29 cellular contexts compared by ENCODE assay signal in genomic region chr6:599946-600448, GRCh38.
"Had no signal": no experiment of that assay in that cellular context is flagged by ENCODE, and none has a peak within 500 bp of the region (broad histone marks: within the 10 kb centered on the region; RNA-seq: fewer than 3 reads in every experiment).

No MANE protein-coding gene starts in this region.

- H3K27me3 Mint-ChIP-seq: activated CD4-positive, alpha-beta memory T cell treated with anti-CD3 and anti-CD28 coated beads, Interleukin-2, amount 10 ng/mL, durations not matched to agents 7 days and 5 days; activated CD4-positive, alpha-beta T cell treated with anti-CD3 and anti-CD28 coated beads for 36 hours; activated CD4-positive, alpha-beta T cell treated with anti-CD3 and anti-CD28 coated beads, Interleukin-2, amount 10 ng/mL, durations not matched to agents 24 days and 14 days; activated naive CD8-positive, alpha-beta T cell; activated T-cell treated with anti-CD3 and anti-CD28 coated beads, Interleukin-2, amount 50 U/mL, for 24 hours; activated T-helper 17 cell treated with anti-CD3 and anti-CD28 coated beads, Interleukin-2, amount 50 U/mL, for 72 hours; central memory CD8-positive, alpha-beta T cell; effector memory CD8-positive, alpha-beta T cell had no signal

- H3K27me3 ChIP-seq: brain microvascular endothelial cell, esophagus squamous epithelium had no signal

- H3K4me1 ChIP-seq: esophagus squamous epithelium had no signal

- H3K27ac ChIP-seq: brain microvascular endothelial cell, epithelial cell of prostate, esophagus squamous epithelium had no signal

- DNase-seq: activated CD4-positive, alpha-beta memory T cell treated with anti-CD3 and anti-CD28 coated beads, Interleukin-2, amount 10 ng/mL, durations not matched to agents 7 days and 5 days; activated CD4-positive, alpha-beta T cell treated with anti-CD3 and anti-CD28 coated beads for 36 hours; activated CD4-positive, alpha-beta T cell treated with anti-CD3 and anti-CD28 coated beads, Interleukin-2, amount 10 ng/mL, durations not matched to agents 24 days and 14 days; activated CD4-positive, CD25-positive, alpha-beta regulatory T cell; activated CD4-positive, CD25-positive, alpha-beta regulatory T cell treated with anti-CD3 and anti-CD28 coated beads, Interleukin-2, amount 50 U/mL, for 72 hours; activated CD8-positive, alpha-beta memory T cell treated with anti-CD3 and anti-CD28 coated beads, Interleukin-2, amount 50 U/mL, for 48 hours; activated effector memory CD4-positive, alpha-beta T cell treated with Interleukin-2 at 50 U/mL for 16 hours; activated gamma-delta T cell treated with Interleukin-2 at 50 U/mL for 16 hours; activated naive CD4-positive, alpha-beta T cell treated with anti-CD3 and anti-CD28 coated beads, Interleukin-2, amount 50 U/mL, for 16 hours; activated naive CD4-positive, alpha-beta T cell treated with Interleukin-2 at 50 U/mL for 16 hours; activated T-cell treated with anti-CD3 and anti-CD28 coated beads for 4 hours; activated T-cell treated with anti-CD3 and anti-CD28 coated beads, Interleukin-2, amount 50 U/mL, for 24 hours; amniotic stem cell; anterior cingulate cortex; brain microvascular endothelial cell; cortex of kidney; dermis blood vessel endothelial cell; effector CD4-positive, alpha-beta T cell; effector memory CD8-positive, alpha-beta T cell; esophagus squamous epithelium; foreskin fibroblast; head of caudate nucleus; T-helper 2 cell had no signal

- FAIRE-seq: astrocyte, bronchial epithelial cell had no signal

- H3K4me3 Mint-ChIP-seq: activated CD4-positive, alpha-beta memory T cell treated with anti-CD3 and anti-CD28 coated beads, Interleukin-2, amount 10 ng/mL, durations not matched to agents 7 days and 5 days; activated CD4-positive, alpha-beta T cell treated with anti-CD3 and anti-CD28 coated beads for 36 hours; activated CD4-positive, alpha-beta T cell treated with anti-CD3 and anti-CD28 coated beads, Interleukin-2, amount 10 ng/mL, durations not matched to agents 24 days and 14 days; activated naive CD8-positive, alpha-beta T cell; activated T-cell treated with anti-CD3 and anti-CD28 coated beads, Interleukin-2, amount 50 U/mL, for 24 hours; activated T-helper 17 cell treated with anti-CD3 and anti-CD28 coated beads, Interleukin-2, amount 50 U/mL, for 72 hours; central memory CD8-positive, alpha-beta T cell; effector memory CD8-positive, alpha-beta T cell had no signal

- H3K27ac Mint-ChIP-seq: activated CD4-positive, alpha-beta memory T cell treated with anti-CD3 and anti-CD28 coated beads, Interleukin-2, amount 10 ng/mL, durations not matched to agents 7 days and 5 days; activated CD4-positive, alpha-beta T cell treated with anti-CD3 and anti-CD28 coated beads for 36 hours; activated CD4-positive, alpha-beta T cell treated with anti-CD3 and anti-CD28 coated beads, Interleukin-2, amount 10 ng/mL, durations not matched to agents 24 days and 14 days; activated naive CD8-positive, alpha-beta T cell; activated T-cell treated with anti-CD3 and anti-CD28 coated beads, Interleukin-2, amount 50 U/mL, for 24 hours; activated T-helper 17 cell treated with anti-CD3 and anti-CD28 coated beads, Interleukin-2, amount 50 U/mL, for 72 hours; effector memory CD8-positive, alpha-beta T cell had no signal

- H3K9me3 Mint-ChIP-seq: activated CD4-positive, alpha-beta memory T cell treated with anti-CD3 and anti-CD28 coated beads, Interleukin-2, amount 10 ng/mL, durations not matched to agents 7 days and 5 days; activated CD4-positive, alpha-beta T cell treated with anti-CD3 and anti-CD28 coated beads, Interleukin-2, amount 10 ng/mL, durations not matched to agents 24 days and 14 days; activated T-cell treated with anti-CD3 and anti-CD28 coated beads, Interleukin-2, amount 50 U/mL, for 24 hours; activated T-helper 17 cell treated with anti-CD3 and anti-CD28 coated beads, Interleukin-2, amount 50 U/mL, for 72 hours; central memory CD8-positive, alpha-beta T cell; effector memory CD8-positive, alpha-beta T cell had no signal

- ATAC-seq: activated CD4-positive, alpha-beta T cell treated with anti-CD3 and anti-CD28 coated beads for 36 hours; activated T-helper 17 cell treated with anti-CD3 and anti-CD28 coated beads, Interleukin-2, amount 50 U/mL, for 72 hours; effector memory CD8-positive, alpha-beta T cell had no signal

- H3K4me3 ChIP-seq: esophagus squamous epithelium had no signal

- H3K9me3 ChIP-seq: esophagus squamous epithelium had no signal

- H3K4me1 Mint-ChIP-seq: activated CD4-positive, alpha-beta memory T cell treated with anti-CD3 and anti-CD28 coated beads, Interleukin-2, amount 10 ng/mL, durations not matched to agents 7 days and 5 days; activated CD4-positive, alpha-beta T cell treated with anti-CD3 and anti-CD28 coated beads for 36 hours; central memory CD8-positive, alpha-beta T cell had no signal
